In the genomic region with DNA sequence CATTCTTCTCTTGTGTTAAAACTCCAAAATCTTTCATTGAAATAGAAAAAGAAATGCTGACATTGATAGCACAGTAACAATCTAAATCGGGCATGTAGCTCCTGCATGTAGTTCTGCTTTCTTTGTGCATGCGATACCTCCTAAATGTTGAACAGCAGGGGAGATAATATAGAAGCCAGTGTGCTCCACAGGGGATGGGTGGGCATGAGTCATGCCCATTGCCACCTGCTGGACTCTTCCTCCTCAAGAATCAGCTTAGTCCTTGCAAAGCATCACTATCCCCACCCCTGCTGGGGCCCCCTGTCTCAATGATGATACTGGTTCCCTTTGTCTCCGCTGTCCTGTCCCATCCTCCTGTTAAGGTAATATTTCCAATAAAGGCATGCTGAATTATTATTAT, we compare ENCODE assay signal across 28 cellular contexts.
"Had no signal": no experiment of that assay in that cellular context is flagged by ENCODE, and none has a peak within 500 bp of the region (broad histone marks: within the 10 kb centered on the region; RNA-seq: fewer than 3 reads in every experiment).

No MANE protein-coding gene starts in this region.

- DNase-seq: activated B cell treated with CpG ODN at 0.5 μM for 24 hours; activated CD4-positive, alpha-beta T cell treated with anti-CD3 and anti-CD28 coated beads for 48 hours; activated CD4-positive, alpha-beta T cell treated with anti-CD3 and anti-CD28 coated beads, Interleukin-2, amount 50 U/mL, for 1 hour; activated CD4-positive, alpha-beta T cell treated with anti-CD3 and anti-CD28 coated beads, Interleukin-2, amount 50 U/mL, for 48 hours; activated CD8-positive, alpha-beta memory T cell treated with anti-CD3 and anti-CD28 coated beads for 24 hours; activated CD8-positive, alpha-beta T cell treated with anti-CD3 and anti-CD28 coated beads for 36 hours; activated effector memory CD4-positive, alpha-beta T cell treated with Interleukin-2 at 50 U/mL for 16 hours; activated gamma-delta T cell treated with Interleukin-2 at 50 U/mL for 16 hours; activated naive CD4-positive, alpha-beta T cell treated with anti-CD3 and anti-CD28 coated beads, Interleukin-2, amount 50 U/mL, for 16 hours; activated naive CD4-positive, alpha-beta T cell treated with Interleukin-2 at 50 U/mL for 16 hours; activated T-cell treated with anti-CD3 and anti-CD28 coated beads, Interleukin-2, amount 50 U/mL, for 4 hours; amniotic stem cell; anterior cingulate cortex; brain microvascular endothelial cell; cortex of kidney; dermis blood vessel endothelial cell; effector CD4-positive, alpha-beta T cell; effector memory CD8-positive, alpha-beta T cell; erythroblast; foreskin keratinocyte; gastrocnemius medialis; glutamatergic neuron; heart left ventricle; hypothalamus had no signal

- H3K27me3 ChIP-seq: brain microvascular endothelial cell, esophagus muscularis mucosa, foreskin keratinocyte, gastrocnemius medialis, heart left ventricle had no signal

- H3K9me3 ChIP-seq: esophagus muscularis mucosa, gastrocnemius medialis had no signal

- H3K36me3 ChIP-seq: brain microvascular endothelial cell, esophagus muscularis mucosa, gastrocnemius medialis, heart left ventricle had no signal

- H3K4me3 ChIP-seq: esophagus muscularis mucosa, gastrocnemius medialis, heart left ventricle had no signal

- H3K4me1 ChIP-seq: foreskin keratinocyte, gastrocnemius medialis, heart left ventricle had no signal

- H3K27ac ChIP-seq: brain microvascular endothelial cell, esophagus muscularis mucosa, foreskin keratinocyte, gastrocnemius medialis, heart left ventricle, VCaP had no signal

- ATAC-seq: activated CD4-positive, CD25-positive, alpha-beta regulatory T cell treated with anti-CD3 and anti-CD28 coated beads, Interleukin-2, amount 50 U/mL, for 24 hours; activated CD8-positive, alpha-beta T cell treated with anti-CD3 and anti-CD28 coated beads for 36 hours; activated T-cell treated with anti-CD3 and anti-CD28 coated beads, Interleukin-2, amount 50 U/mL, for 4 hours; activated T-helper 17 cell treated with anti-CD3 and anti-CD28 coated beads, Interleukin-2, amount 50 U/mL, for 72 hours; effector memory CD8-positive, alpha-beta T cell; foreskin keratinocyte; gastrocnemius medialis; heart left ventricle had no signal
